8 cellular contexts compared by ENCODE assay signal in the genomic region with DNA sequence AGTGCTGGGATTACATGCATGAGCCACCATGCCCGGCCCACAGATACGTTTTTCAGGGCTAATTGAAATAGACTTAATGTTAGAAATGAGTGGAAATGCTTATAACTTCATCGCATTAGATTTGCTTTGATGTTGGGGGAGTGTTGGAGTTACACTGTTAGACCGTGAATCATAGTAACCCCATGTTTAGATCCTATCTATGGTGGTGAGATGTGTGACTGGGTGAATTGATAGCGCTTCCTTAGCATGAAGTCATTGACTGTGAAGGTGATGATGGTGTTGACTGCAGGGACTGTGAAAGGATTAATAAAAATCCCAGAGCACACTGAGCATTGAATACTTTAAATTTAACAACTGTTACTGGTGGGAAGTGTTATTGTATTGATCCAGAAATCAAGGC. TPM values are rescaled to one million over a fixed set of nuclear protein-coding genes. Genes with fewer than 3 reads are reported as not detected.
DNase-seq lines count a peak whose midpoint lies in the region; ATAC-seq, FAIRE-seq and TF ChIP-seq lines count a peak whose summit lies in the region.
"Had no signal": no experiment of that assay in that cellular context is flagged by ENCODE, and none has a peak within 500 bp of the region (broad histone marks: within the 10 kb centered on the region; RNA-seq: fewer than 3 reads in every experiment).

No MANE protein-coding gene starts in this region.

- H3K9me3 ChIP-seq in endothelial cell of umbilical vein (replicated peaks; ENCODE audit: control insufficient read depth, insufficient read depth, low read length) (no peaks in the 10 kb centered on the region), Peyer's patch (no peaks in the 10 kb centered on the region)

- H2AFZ ChIP-seq in endothelial cell of umbilical vein (ENCODE audit: low read depth, low read length) = no peak overlapping the region

- TF ChIP-seq POLR2A in endothelial cell of umbilical vein (IDR thresholded peaks at IDR 0.05; ENCODE audit: low read depth, low read length) (no peak), Peyer's patch (IDR thresholded peaks at IDR 0.05) (no peak)

- intact Hi-C loops in endothelial cell of umbilical vein (cut with micrococcal nuclease) = no loop called here

- H3K4me1 Mint-ChIP-seq in activated CD8-positive, alpha-beta memory T cell treated with anti-CD3 and anti-CD28 coated beads, Interleukin-2, amount 10 ng/mL, durations not matched to agents 7 days and 5 days = peaks cover 26% of the 10 kb centered on the region

- H3K4me2 ChIP-seq in endothelial cell of umbilical vein (ENCODE audit: insufficient read depth, low read length) = peak overlapping the region; percentile 80

- BruUV-seq in endothelial cell of umbilical vein (replicated peaks; lab: Mats Ljungman, UMichigan) = no TSS peak

- H3K9me3 Mint-ChIP-seq in activated CD8-positive, alpha-beta memory T cell treated with anti-CD3 and anti-CD28 coated beads, Interleukin-2, amount 10 ng/mL, durations not matched to agents 7 days and 5 days (ENCODE audit: low read depth) = peaks cover 19% of the 10 kb centered on the region

- no peak for ATAC-seq in activated CD8-positive, alpha-beta memory T cell treated with anti-CD3 and anti-CD28 coated beads, Interleukin-2, amount 10 ng/mL, durations not matched to agents 7 days and 5 days
- ATAC-seq in stimulated activated naive CD8-positive, alpha-beta T cell treated with anti-CD3 and anti-CD28 coated beads, Interleukin-15, Interleukin-2, amounts not matched to agents 100 U/mL and 50 U/mL, for 24 hours = peak; percentile 37

- peaks cover 3% of the 10 kb centered on the region for H3K27me3 Mint-ChIP-seq in activated CD8-positive, alpha-beta memory T cell treated with anti-CD3 and anti-CD28 coated beads, Interleukin-2, amount 10 ng/mL, durations not matched to agents 7 days and 5 days

- H3K79me2 ChIP-seq in endothelial cell of umbilical vein (ENCODE audit: control insufficient read depth, insufficient read depth, low read length) = peaks cover 26% of the 10 kb centered on the region

- FAIRE-seq in endothelial cell of umbilical vein (lab: Jason Lieb, UNC) = no peak

- H3K9ac ChIP-seq in endothelial cell of umbilical vein (replicated peaks; ENCODE audit: extremely low read depth, insufficient read depth, low read length) = no peak overlapping the region

- H3K36me3 Mint-ChIP-seq in activated CD8-positive, alpha-beta memory T cell treated with anti-CD3 and anti-CD28 coated beads, Interleukin-2, amount 10 ng/mL, durations not matched to agents 7 days and 5 days = peaks cover 80% of the 10 kb centered on the region

- H3K27ac Mint-ChIP-seq in activated CD8-positive, alpha-beta memory T cell treated with anti-CD3 and anti-CD28 coated beads, Interleukin-2, amount 10 ng/mL, durations not matched to agents 7 days and 5 days = peak overlapping the region; percentile 6

- H4K20me1 ChIP-seq in endothelial cell of umbilical vein (replicated peaks; ENCODE audit: control insufficient read depth, extremely low read depth, insufficient read depth, low read length) = no peaks in the 10 kb centered on the region

- no peaks in the 10 kb centered on the region for H3K9me1 ChIP-seq in endothelial cell of umbilical vein (replicated peaks; ENCODE audit: control insufficient read depth, extremely low read depth, insufficient read depth, low read length)

- CTCF ChIA-PET in activated CD8-positive, alpha-beta memory T cell treated with anti-CD3 and anti-CD28 coated beads, Interleukin-2, amount 10 ng/mL, durations not matched to agents 7 days and 5 days (lab: Charles Lee) = no interaction called here
- CTCF ChIA-PET in endothelial cell of umbilical vein (lab: Charles Lee) = no interaction called here

- H3K4me3 ChIP-seq in endothelial cell of umbilical vein (replicated peaks in 1 of 3; ENCODE audit: insufficient read depth in 1 of 3, low read depth in 1 of 3, low read length in 3 of 3) = no peak overlapping the region
- peak overlapping the region in 2 of 4 donors; percentile 88 to 93 for H3K4me3 ChIP-seq in Peyer's patch

- H3K36me3 ChIP-seq in endothelial cell of umbilical vein (ENCODE audit: control insufficient read depth in 2 of 2, extremely low read depth in 1 of 2, insufficient read depth in 2 of 2, low read length in 2 of 2) (peaks cover 8 to 25% of the 10 kb centered on the region in 2 experiments), Peyer's patch (peaks cover 0 to 47% (median 3%) of the 10 kb centered on the region in 3 donors)

- DNase-seq in activated CD8-positive, alpha-beta memory T cell treated with anti-CD3 and anti-CD28 coated beads, Interleukin-2, amount 10 ng/mL, durations not matched to agents 7 days and 5 days = no peak
- DNase-seq in activated CD8-positive, alpha-beta memory T cell treated with anti-CD3 and anti-CD28 coated beads, Interleukin-2, amount 50 U/mL, for 48 hours = no peak
- no peak for DNase-seq in endothelial cell of umbilical vein (ENCODE audit: low read depth, low spot score)
- no peak for DNase-seq in stimulated activated naive CD8-positive, alpha-beta T cell treated with anti-CD3 and anti-CD28 coated beads, Interleukin-15, Interleukin-2, amounts not matched to agents 100 U/mL and 50 U/mL, for 24 hours
- no peak for DNase-seq in activated gamma-delta T cell (lab: John Stamatoyannopoulos, UW)
- DNase-seq in Peyer's patch = no peak
- DNase-seq: KG1; stimulated activated CD4-positive, alpha-beta T cell treated with anti-CD3 and anti-CD28 coated beads, Interleukin-2, amount 100 ng/mL, for 48 hours had no signal

- POLR2A ChIA-PET in endothelial cell of umbilical vein (lab: Charles Lee) = no interaction called here

- H3K27ac ChIP-seq in endothelial cell of umbilical vein (ENCODE audit: insufficient read depth, low read depth, low read length) (no peak overlapping the region), Peyer's patch (no peak overlapping the region)

- peak overlapping the region; percentile 94 for H3K4me3 Mint-ChIP-seq in activated CD8-positive, alpha-beta memory T cell treated with anti-CD3 and anti-CD28 coated beads, Interleukin-2, amount 10 ng/mL, durations not matched to agents 7 days and 5 days

- dilution Hi-C loops in endothelial cell of umbilical vein (cut with MboI; ENCODE audit: extremely low pct_ligation_motif_present, low sequenced_read_pairs) = no loop called here

- no peaks in the 10 kb centered on the region for H3K27me3 ChIP-seq in endothelial cell of umbilical vein (ENCODE audit: control insufficient read depth in 2 of 2, insufficient read depth in 2 of 2, low read length in 2 of 2)
- H3K27me3 ChIP-seq in Peyer's patch = no peaks in the 10 kb centered on the region

- H3K4me1 ChIP-seq in endothelial cell of umbilical vein (ENCODE audit: control insufficient read depth, extremely low read depth, insufficient read depth, low read length) (peaks cover 3% of the 10 kb centered on the region), Peyer's patch (peaks cover 0 to 13% (median 5%) of the 10 kb centered on the region in 4 donors)

- TF ChIP-seq CTCF in endothelial cell of umbilical vein (IDR thresholded peaks at IDR 0.05; ENCODE audit: extremely low read depth in 1 of 2, insufficient read depth in 1 of 2, low read depth in 1 of 2, low read length in 2 of 2) = no peak
- TF ChIP-seq CTCF in Peyer's patch (IDR thresholded peaks at IDR 0.05) = no peak

RNA-seq across cellular contexts. Expression of gene ZNF264, which starts 1.7 kb away (rescaled TPM):
- 10 to 100 TPM; 27.5 to 40.4 TPM for total RNA-seq in activated CD8-positive, alpha-beta memory T cell treated with anti-CD3 and anti-CD28 coated beads, Interleukin-2, amount 10 ng/mL, durations not matched to agents 7 days and 5 days
- total RNA-seq in endothelial cell of umbilical vein (18.2 and 20.5 TPM in 2 replicates), Peyer's patch (10 to 100 TPM; 18.7 to 57.7 (median 23.3) TPM)
- 3.9 and 4.4 TPM in 2 replicates for polyA plus RNA-seq in endothelial cell of umbilical vein
- 2.5 and 3.4 TPM in 2 replicates for polyA plus RNA-seq in endothelial cell of umbilical vein (2011; cell fraction: cytosol; rRNA removed)
- 6.4 and 7.0 TPM in 2 replicates for polyA plus RNA-seq in endothelial cell of umbilical vein (2011; cell fraction: nucleus; rRNA removed)
- polyA plus RNA-seq in endothelial cell of umbilical vein (2012) = 4.0 and 4.7 TPM in 2 replicates
- 31.3 and 33.2 TPM in 2 replicates for polyA minus RNA-seq in endothelial cell of umbilical vein
- 4.4 TPM for polyA minus RNA-seq in endothelial cell of umbilical vein (2011; cell fraction: cytosol; rRNA and poly(A)+ RNA removed)
- polyA minus RNA-seq in endothelial cell of umbilical vein (2011; cell fraction: nucleus; rRNA and poly(A)+ RNA removed) = 17.9 and 19.5 TPM in 2 replicates

RNA-seq across cellular contexts. Expression of gene DUXA, which starts 25.7 kb away (rescaled TPM):
- total RNA-seq in activated CD8-positive, alpha-beta memory T cell treated with anti-CD3 and anti-CD28 coated beads, Interleukin-2, amount 10 ng/mL, durations not matched to agents 7 days and 5 days = not detected
- total RNA-seq in endothelial cell of umbilical vein = not detected in 2 replicates
- polyA plus RNA-seq in endothelial cell of umbilical vein = not detected in 2 replicates
- not detected in 2 replicates for polyA plus RNA-seq in endothelial cell of umbilical vein (2011; cell fraction: cytosol; rRNA removed)
- not detected in 2 replicates for polyA plus RNA-seq in endothelial cell of umbilical vein (2011; cell fraction: nucleus; rRNA removed)
- polyA plus RNA-seq in endothelial cell of umbilical vein (2012) = not detected in 2 replicates
- polyA minus RNA-seq in endothelial cell of umbilical vein = not detected in 2 replicates
- polyA minus RNA-seq in endothelial cell of umbilical vein (2011; cell fraction: cytosol; rRNA and poly(A)+ RNA removed) = not detected
- polyA minus RNA-seq in endothelial cell of umbilical vein (2011; cell fraction: nucleus; rRNA and poly(A)+ RNA removed) = not detected in 2 replicates
- not detected for total RNA-seq in Peyer's patch

RNA-seq across cellular contexts. Expression of gene AURKC, which starts 37.8 kb away (rescaled TPM):
- total RNA-seq in activated CD8-positive, alpha-beta memory T cell treated with anti-CD3 and anti-CD28 coated beads, Interleukin-2, amount 10 ng/mL, durations not matched to agents 7 days and 5 days = 1 to 10 TPM in 1 of 2 experiments, under 1 TPM in 1; 0.70 to 1.2 TPM
- total RNA-seq in endothelial cell of umbilical vein (0.82 and 1.7 TPM in 2 replicates), Peyer's patch (1 to 10 TPM in 1 of 4 donors, not detected in 3; 5.1 TPM)
- polyA plus RNA-seq in endothelial cell of umbilical vein = 0.55 and 0.68 TPM in 2 replicates
- polyA plus RNA-seq in endothelial cell of umbilical vein (2011; cell fraction: cytosol; rRNA removed) = 0.56 and 0.62 TPM in 2 replicates
- 1.3 TPM in 2 replicates for polyA plus RNA-seq in endothelial cell of umbilical vein (2011; cell fraction: nucleus; rRNA removed)
- polyA plus RNA-seq in endothelial cell of umbilical vein (2012) = 0.45 and 0.92 TPM in 2 replicates
- 0.55 and 0.66 TPM in 2 replicates for polyA minus RNA-seq in endothelial cell of umbilical vein
- not detected for polyA minus RNA-seq in endothelial cell of umbilical vein (2011; cell fraction: cytosol; rRNA and poly(A)+ RNA removed)
- 0.67 TPM in 1 of 2 replicates, not detected in the other for polyA minus RNA-seq in endothelial cell of umbilical vein (2011; cell fraction: nucleus; rRNA and poly(A)+ RNA removed)

RNA-seq across cellular contexts. Expression of gene ZNF805, which starts 47.4 kb away (rescaled TPM):
- total RNA-seq in activated CD8-positive, alpha-beta memory T cell treated with anti-CD3 and anti-CD28 coated beads, Interleukin-2, amount 10 ng/mL, durations not matched to agents 7 days and 5 days = 10 to 100 TPM in 1 of 2 experiments, 1 to 10 TPM in 1; 9.4 to 11.3 TPM
- total RNA-seq in endothelial cell of umbilical vein (8.6 and 8.7 TPM in 2 replicates), Peyer's patch (10 to 100 TPM in 2 of 4 donors, 1 to 10 TPM in 2; 7.4 to 17.0 (median 10.1) TPM)
- 1.6 TPM in 2 replicates for polyA plus RNA-seq in endothelial cell of umbilical vein
- polyA plus RNA-seq in endothelial cell of umbilical vein (2011; cell fraction: cytosol; rRNA removed) = 1.7 and 1.8 TPM in 2 replicates
- polyA plus RNA-seq in endothelial cell of umbilical vein (2011; cell fraction: nucleus; rRNA removed) = 3.5 and 3.7 TPM in 2 replicates
- 1.6 and 1.7 TPM in 2 replicates for polyA plus RNA-seq in endothelial cell of umbilical vein (2012)
- 20.7 and 29.8 TPM in 2 replicates for polyA minus RNA-seq in endothelial cell of umbilical vein
- 9.2 TPM for polyA minus RNA-seq in endothelial cell of umbilical vein (2011; cell fraction: cytosol; rRNA and poly(A)+ RNA removed)
- polyA minus RNA-seq in endothelial cell of umbilical vein (2011; cell fraction: nucleus; rRNA and poly(A)+ RNA removed) = 11.0 and 14.7 TPM in 2 replicates

RNA-seq across cellular contexts. Expression of gene ZIM3, which starts 48.0 kb away (rescaled TPM):
- not detected for total RNA-seq in activated CD8-positive, alpha-beta memory T cell treated with anti-CD3 and anti-CD28 coated beads, Interleukin-2, amount 10 ng/mL, durations not matched to agents 7 days and 5 days
- total RNA-seq in endothelial cell of umbilical vein (not detected in 2 replicates), Peyer's patch (not detected)
- not detected in 2 replicates for polyA plus RNA-seq in endothelial cell of umbilical vein
- polyA plus RNA-seq in endothelial cell of umbilical vein (2011; cell fraction: cytosol; rRNA removed) = not detected in 2 replicates
- polyA plus RNA-seq in endothelial cell of umbilical vein (2011; cell fraction: nucleus; rRNA removed) = not detected in 2 replicates
- not detected in 2 replicates for polyA plus RNA-seq in endothelial cell of umbilical vein (2012)
- not detected in 2 replicates for polyA minus RNA-seq in endothelial cell of umbilical vein
- not detected for polyA minus RNA-seq in endothelial cell of umbilical vein (2011; cell fraction: cytosol; rRNA and poly(A)+ RNA removed)
- not detected in 2 replicates for polyA minus RNA-seq in endothelial cell of umbilical vein (2011; cell fraction: nucleus; rRNA and poly(A)+ RNA removed)
